In genomic region chr4:54959656-54960055, GRCh38 we compare ENCODE assay signal across 18 cellular contexts.
DNase-seq lines count a peak whose midpoint lies in the region; ATAC-seq and TF ChIP-seq lines count a peak whose summit lies in the region.
"Had no signal": no experiment of that assay in that cellular context is flagged by ENCODE, and none has a peak within 500 bp of the region (broad histone marks: within the 10 kb centered on the region; RNA-seq: fewer than 3 reads in every experiment).

No MANE protein-coding gene starts in this region.

- H3K4me3 ChIP-seq in osteoblast (ENCODE audit: insufficient read depth, low read length), result no peak overlapping the region
- H3K4me3 ChIP-seq: adrenal gland; BLaER1 treated with 17β-estradiol and CSF1 and Interleukin-3, amounts not matched to agents 10 nM and 100 nM; left ventricle myocardium inferior; right atrium auricular region; tibial artery had no signal

- H3K27ac ChIP-seq in osteoblast (ENCODE audit: low read depth, low read length), result no peak overlapping the region
- H3K27ac ChIP-seq: adrenal gland; BLaER1 treated with 17β-estradiol and CSF1 and Interleukin-3, amounts not matched to agents 10 nM and 100 nM; left ventricle myocardium inferior; right atrium auricular region; tibial artery had no signal

- ATAC-seq in GM18907 (IDR thresholded peaks at IDR 0.05; ENCODE audit: unreplicated experiment), result no peak
- ATAC-seq in HG02763 (IDR thresholded peaks at IDR 0.05; ENCODE audit: unreplicated experiment), result no peak
- ATAC-seq: stimulated activated naive B cell treated with anti-CD40 and anti-IgM and Interleukin-4, amounts not matched to agents 10 μg/mL and 1 μg/mL and 100 μg/mL, for 72 hours had no signal

- no peaks in the 10 kb centered on the region for H3K79me2 ChIP-seq in osteoblast (ENCODE audit: insufficient read depth, low read length)

- DNase-seq in COLO829 (ENCODE audit: low spot score) (peak; percentile 27), LHCN-M2 (ENCODE audit: low read depth) (peak; percentile 66), fibroblast of gingiva (ENCODE audit: low read depth) (peak; percentile 65), osteoblast (ENCODE audit: insufficient read length, low spot score, missing footprints) (peak; percentile 23), LoVo (ENCODE audit: low spot score) (no peak), mesenteric fat pad (ENCODE audit: low spot score) (no peak)
- DNase-seq: adrenal gland; GOT3; left ventricle myocardium inferior; NCI-H1436; NCI-H2171; stimulated activated naive B cell treated with anti-CD40 and anti-IgM and Interleukin-4, amounts not matched to agents 10 μg/mL and 1 μg/mL and 100 μg/mL, for 72 hours; SW 1271; tibial artery had no signal

- peaks cover 11% of the 10 kb centered on the region for H3K4me1 ChIP-seq in osteoblast (ENCODE audit: insufficient read depth, low read length)
- H3K4me1 ChIP-seq: adrenal gland had no signal

- no peaks in the 10 kb centered on the region for H3K27me3 ChIP-seq in osteoblast (ENCODE audit: insufficient read depth, low read length)
- H3K27me3 ChIP-seq: adrenal gland; BLaER1 treated with 17β-estradiol and CSF1 and Interleukin-3, amounts not matched to agents 10 nM and 100 nM; right atrium auricular region; tibial artery had no signal

- peak overlapping the region; percentile 27 for H3K4me2 ChIP-seq in osteoblast (ENCODE audit: insufficient read depth, low read length)

- H2AFZ ChIP-seq in osteoblast (ENCODE audit: low read length), result peak overlapping the region; percentile 42

- no peaks in the 10 kb centered on the region for H3K9me3 ChIP-seq in osteoblast (ENCODE audit: low read depth, low read length)
- H3K9me3 ChIP-seq: adrenal gland; BLaER1 treated with 17β-estradiol and CSF1 and Interleukin-3, amounts not matched to agents 10 nM and 100 nM; left ventricle myocardium inferior; right atrium auricular region; tibial artery had no signal

- H3K36me3 ChIP-seq in osteoblast (ENCODE audit: insufficient read depth, low read length), result no peaks in the 10 kb centered on the region
- H3K36me3 ChIP-seq: adrenal gland; BLaER1 treated with 17β-estradiol and CSF1 and Interleukin-3, amounts not matched to agents 10 nM and 100 nM; left ventricle myocardium inferior; right atrium auricular region; tibial artery had no signal

- TF ChIP-seq CTCF in osteoblast (IDR thresholded peaks at IDR 0.05; ENCODE audit: extremely low read depth, low read depth, low read length), result no peak

- H4K20me1 ChIP-seq in osteoblast (ENCODE audit: insufficient read depth, low read length), result no peaks in the 10 kb centered on the region
- H4K20me1 ChIP-seq: BLaER1 treated with 17β-estradiol and CSF1 and Interleukin-3, amounts not matched to agents 10 nM and 100 nM had no signal

Comparison
In these comparisons a context has a peak if more than half of its experiments do, and no peak if none do; other contexts are left out.
1. DNase-seq: peak in COLO829 (single experiment), LHCN-M2 (single experiment), fibroblast of gingiva (single experiment) and osteoblast (single experiment); none in LoVo (single experiment) and mesenteric fat pad (single experiment).